18 cellular contexts compared by ENCODE assay signal in genomic region chr4:108749119-108749518, GRCh38. TPM values are rescaled to one million over a fixed set of nuclear protein-coding genes. Genes with fewer than 3 reads are reported as not detected.
"Had no signal": no experiment of that assay in that cellular context is flagged by ENCODE, and none has a peak within 500 bp of the region (broad histone marks: within the 10 kb centered on the region; RNA-seq: fewer than 3 reads in every experiment).

No MANE protein-coding gene starts in this region.

- H3K36me3 ChIP-seq: heart left ventricle, pancreas, uterus had no signal

- H3K36me3 Mint-ChIP-seq: activated naive CD8-positive, alpha-beta T cell treated with anti-CD3 and anti-CD28 coated beads for 36 hours; stimulated activated effector memory CD8-positive, alpha-beta T cell treated with anti-CD3 and anti-CD28 coated beads, Interleukin-12 subunit alpha, Interleukin-12 subunit beta, amount 100 ng/mL, for 72 hours had no signal

- ATAC-seq: activated CD4-positive, alpha-beta T cell treated with anti-CD3 and anti-CD28 coated beads for 36 hours; body of pancreas; heart left ventricle; left colon; pancreas; stimulated activated effector memory CD8-positive, alpha-beta T cell treated with anti-CD3 and anti-CD28 coated beads, Interleukin-12 subunit alpha, Interleukin-12 subunit beta, amount 100 ng/mL, for 72 hours had no signal

- H3K9me3 Mint-ChIP-seq: activated naive CD8-positive, alpha-beta T cell treated with anti-CD3 and anti-CD28 coated beads for 36 hours; central memory CD8-positive, alpha-beta T cell; stimulated activated effector memory CD8-positive, alpha-beta T cell treated with anti-CD3 and anti-CD28 coated beads, Interleukin-12 subunit alpha, Interleukin-12 subunit beta, amount 100 ng/mL, for 72 hours had no signal

- H3K4me3 ChIP-seq: body of pancreas, heart left ventricle, lung, pancreas, uterus had no signal

- H3K27me3 Mint-ChIP-seq: activated naive CD8-positive, alpha-beta T cell treated with anti-CD3 and anti-CD28 coated beads for 36 hours had no signal

- H3K27ac ChIP-seq: body of pancreas, heart left ventricle, pancreas, uterus, VCaP had no signal

- H3K27me3 ChIP-seq: body of pancreas, heart left ventricle, pancreas, uterus had no signal

- H3K27ac Mint-ChIP-seq: activated CD4-positive, alpha-beta T cell treated with anti-CD3 and anti-CD28 coated beads for 36 hours; activated naive CD8-positive, alpha-beta T cell treated with anti-CD3 and anti-CD28 coated beads for 36 hours; stimulated activated effector memory CD8-positive, alpha-beta T cell treated with anti-CD3 and anti-CD28 coated beads, Interleukin-12 subunit alpha, Interleukin-12 subunit beta, amount 100 ng/mL, for 72 hours had no signal

- DNase-seq: activated CD4-positive, alpha-beta T cell treated with anti-CD3 and anti-CD28 coated beads for 36 hours; activated CD8-positive, alpha-beta memory T cell treated with anti-CD3 and anti-CD28 coated beads for 24 hours; activated gamma-delta T cell treated with Interleukin-2 at 50 U/mL for 16 hours; activated naive CD8-positive, alpha-beta T cell treated with anti-CD3 and anti-CD28 coated beads for 36 hours; amygdala; body of pancreas; effector CD8-positive, alpha-beta T cell; heart left ventricle; left colon; midbrain; pancreas; uterus had no signal

- H3K4me3 Mint-ChIP-seq: activated CD4-positive, alpha-beta T cell treated with anti-CD3 and anti-CD28 coated beads for 36 hours; activated naive CD8-positive, alpha-beta T cell treated with anti-CD3 and anti-CD28 coated beads for 36 hours; central memory CD8-positive, alpha-beta T cell; stimulated activated effector memory CD8-positive, alpha-beta T cell treated with anti-CD3 and anti-CD28 coated beads, Interleukin-12 subunit alpha, Interleukin-12 subunit beta, amount 100 ng/mL, for 72 hours had no signal

- H3K4me1 ChIP-seq: body of pancreas, heart left ventricle, pancreas, uterus had no signal

- H3K4me1 Mint-ChIP-seq: central memory CD8-positive, alpha-beta T cell; stimulated activated effector memory CD8-positive, alpha-beta T cell treated with anti-CD3 and anti-CD28 coated beads, Interleukin-12 subunit alpha, Interleukin-12 subunit beta, amount 100 ng/mL, for 72 hours had no signal

- H3K9me3 ChIP-seq: body of pancreas, heart left ventricle, pancreas, uterus had no signal

RNA-seq across cellular contexts. Expression of gene ETNPPL, which starts 13.7 kb away (rescaled TPM):
- total RNA-seq: activated CD4-positive, alpha-beta T cell treated with anti-CD3 and anti-CD28 coated beads for 36 hours; activated naive CD8-positive, alpha-beta T cell treated with anti-CD3 and anti-CD28 coated beads for 36 hours; body of pancreas; left colon; lung; myocyte; T-helper 1 cell treated with Interleukin-12 subunit alpha and Interleukin-12 subunit beta and Interleukin-4 antibody, amounts not matched to agents 30 ng/mL and 1 ng/mL, for 36 hours; uterus had no signal
- polyA plus RNA-seq: pancreas had no signal
